ENCODE assay signal across 9 cellular contexts in genomic region chr17:75034236-75034908, GRCh38. TPM values are rescaled to one million over a fixed set of nuclear protein-coding genes. Genes with fewer than 3 reads are reported as not detected.
DNase-seq lines count a peak whose midpoint lies in the region; ATAC-seq and TF ChIP-seq lines count a peak whose summit lies in the region.
"Had no signal": no experiment of that assay in that cellular context is flagged by ENCODE, and none has a peak within 500 bp of the region (broad histone marks: within the 10 kb centered on the region; RNA-seq: fewer than 3 reads in every experiment).

No MANE protein-coding gene starts in this region.

- peak overlapping the region; percentile 96 for H3K27ac ChIP-seq in 22Rv1
- peak overlapping the region; percentile 96 for H3K27ac ChIP-seq in layer of hippocampus (ENCODE audit: low read depth, low read length)

- no peaks in the 10 kb centered on the region for H3K27me3 ChIP-seq in layer of hippocampus (ENCODE audit: control insufficient read depth, insufficient read depth, low read length)

- peak; percentile 63 for ATAC-seq in GM18868 (IDR thresholded peaks at IDR 0.05; ENCODE audit: unreplicated experiment)
- peak; percentile 61 for ATAC-seq in HG03280 (IDR thresholded peaks at IDR 0.05; ENCODE audit: unreplicated experiment)

- no peak for TF ChIP-seq CTCF in 22Rv1 (IDR thresholded peaks at IDR 0.05)
- peak; percentile 39 for TF ChIP-seq CTCF in choroid plexus epithelial cell (conservative IDR thresholded peaks at IDR 0.05; ENCODE audit: low read depth, low read length)

- DNase-seq in NCI-H460 (ENCODE audit: extremely low read depth, low read depth) (peak; percentile 96), choroid plexus epithelial cell (ENCODE audit: low read depth) (peak; percentile 90)
- DNase-seq in activated CD4-positive, alpha-beta T cell treated with anti-CD3 and anti-CD28 coated beads for 4 hours = peak; percentile 75 to 79
- peak; percentile 97 for DNase-seq in stimulated activated CD4-positive, alpha-beta T cell treated with anti-CD3 and anti-CD28 coated beads, Interleukin-15, amount 100 ng/mL, for 24 hours
- DNase-seq: DND-41 had no signal

- H3K4me3 ChIP-seq in choroid plexus epithelial cell (ENCODE audit: low read depth, low read length) = peak overlapping the region; percentile 88

RNA-seq across cellular contexts. Expression of gene ATP5PD, which starts 12.4 kb away (rescaled TPM):
- total RNA-seq in NCI-H460 (2014; rRNA removed; shearing (Covaris generic)) = 272 and 301 TPM in 2 replicates
- 175 TPM in 2 replicates for polyA plus RNA-seq in NCI-H460 (2014; cell fraction: nucleus; rRNA removed)

RNA-seq across cellular contexts. Expression of gene KCTD2, which starts 12.7 kb away (rescaled TPM):
- total RNA-seq in NCI-H460 (2014; rRNA removed; shearing (Covaris generic)) = 22.9 and 28.0 TPM in 2 replicates
- polyA plus RNA-seq in NCI-H460 (2014; cell fraction: nucleus; rRNA removed) = 11.2 and 17.3 TPM in 2 replicates

RNA-seq across cellular contexts. Expression of gene MRPL58, which starts 21.9 kb away (rescaled TPM):
- total RNA-seq in NCI-H460 (2014; rRNA removed; shearing (Covaris generic)) = 87.5 and 91.5 TPM in 2 replicates
- polyA plus RNA-seq in NCI-H460 (2014; cell fraction: nucleus; rRNA removed) = 61.2 and 91.7 TPM in 2 replicates

RNA-seq across cellular contexts. Expression of gene CDR2L, which starts 46.9 kb away (rescaled TPM):
- total RNA-seq in NCI-H460 (2014; rRNA removed; shearing (Covaris generic)) = 15.6 and 18.0 TPM in 2 replicates
- polyA plus RNA-seq in NCI-H460 (2014; cell fraction: nucleus; rRNA removed) = 17.0 and 18.6 TPM in 2 replicates

RNA-seq across cellular contexts. Expression of gene SLC16A5, which starts 53.4 kb away (rescaled TPM):
- total RNA-seq in NCI-H460 (2014; rRNA removed; shearing (Covaris generic)) = 19.8 and 20.0 TPM in 2 replicates
- 31.7 and 33.5 TPM in 2 replicates for polyA plus RNA-seq in NCI-H460 (2014; cell fraction: nucleus; rRNA removed)

Comparison
In these comparisons a context has a peak if more than half of its experiments do, and no peak if none do; other contexts are left out.
1. Peak in every context shown above with its lines: DNase-seq, ATAC-seq, H3K4me3 ChIP-seq and H3K27ac ChIP-seq.